ENCODE assay signal across 18 cellular contexts in genomic region chr6:45666844-45667243, GRCh38.
DNase-seq lines count a peak whose midpoint lies in the region; ATAC-seq, FAIRE-seq and TF ChIP-seq lines count a peak whose summit lies in the region.
"Had no signal": no experiment of that assay in that cellular context is flagged by ENCODE, and none has a peak within 500 bp of the region (broad histone marks: within the 10 kb centered on the region; RNA-seq: fewer than 3 reads in every experiment).

No MANE protein-coding gene starts in this region.

- in situ Hi-C loops in KBM-7 (cut with MboI; ENCODE audit: low pct_unique_long_range_greater_than_20kb, low sequenced_read_pairs) (no loop called here), GM12878 (cut with MboI) (no loop called here)

- SMC1A ChIA-PET in GM12878 (lab: Charles Lee; ENCODE audit: uncharacterized antibody, unreplicated experiment) = no interaction called here

- no peak for ATAC-seq in GM12878

- no peaks in the 10 kb centered on the region for H3K9me3 ChIP-seq in GM12878 (replicated peaks; ENCODE audit: control insufficient read depth, insufficient read depth, low read length)
- H3K9me3 ChIP-seq: SJSA1 had no signal

- CTCF ChIA-PET in GM12878 (lab: Yijun Ruan, JAX) = interaction anchor here (1.2 kb wide), 2 partner anchors 49 to 1010 kb away, joined by 3 to 4 read pairs; no protein-coding TSS in a partner anchor

- no peak overlapping the region for H3K4me2 ChIP-seq in GM12878 (ENCODE audit: control insufficient read depth, insufficient read depth)

- no peak overlapping the region for H2AFZ ChIP-seq in GM12878 (ENCODE audit: control insufficient read depth, low read depth, low read length)

- H3K79me2 ChIP-seq in GM12878 (ENCODE audit: control insufficient read depth, insufficient read depth, low read length) = no peaks in the 10 kb centered on the region

- H3K4me1 ChIP-seq in GM12878 (ENCODE audit: control insufficient read depth, insufficient read depth, low read length) = no peaks in the 10 kb centered on the region

- peaks cover 4 to 10% of the 10 kb centered on the region in 2 experiments; a peak in 3 of 4 replicates for H3K27me3 ChIP-seq in GM12878 (replicated peaks in 1 of 2; ENCODE audit: control insufficient read depth in 2 of 2, insufficient read depth in 2 of 2, low read length in 1 of 2)
- H3K27me3 ChIP-seq: SJSA1 had no signal

- H3K36me3 ChIP-seq in GM12878 (ENCODE audit: control insufficient read depth in 2 of 2, insufficient read depth in 2 of 2, low read length in 1 of 2) = no peaks in the 10 kb centered on the region
- H3K36me3 ChIP-seq: SJSA1 had no signal

- no peak for TF ChIP-seq CTCF in GM12878 (IDR thresholded peaks at IDR 0.05 in 2 of 3, conservative IDR thresholded peaks at IDR 0.05 in 1 of 3; ENCODE audit: control insufficient read depth in 2 of 3, extremely low read depth in 1 of 3, insufficient read depth in 1 of 3, low read depth in 3 of 3, low read length in 3 of 3)

- no peak for TF ChIP-seq POLR2A in GM12878 (IDR thresholded peaks at IDR 0.05; ENCODE audit: low read depth, low read length)

- peaks cover 5% of the 10 kb centered on the region; the same call in 1 of the 2 replicates for H4K20me1 ChIP-seq in GM12878 (ENCODE audit: control insufficient read depth, insufficient read depth)

- no peak overlapping the region for H3K9ac ChIP-seq in GM12878 (ENCODE audit: control insufficient read depth, insufficient read depth, low read length)

- 44% methylated on average over 3 of the region's 3 CpGs for WGBS in GM12878 (ENCODE audit: insufficient coverage, insufficient replicate concordance, low lambda C conversion rate, missing lambda C conversion rate)

- FAIRE-seq in GM12878 (lab: Jason Lieb, UNC) = no peak
- FAIRE-seq: H54 had no signal

- no peak overlapping the region for H3K4me3 ChIP-seq in GM12878
- H3K4me3 ChIP-seq: SJSA1 had no signal

- no TSS peak for BruUV-seq in GM12878 (replicated peaks; lab: Mats Ljungman, UMichigan)

- no peak for TF ChIP-seq RAD21 in GM12878 (IDR thresholded peaks at IDR 0.05; ENCODE audit: insufficient read depth, low read depth, low read length)

- POLR2A ChIA-PET in GM12878 (lab: Charles Lee) = no interaction called here

- TF ChIP-seq EP300 in GM12878 (IDR thresholded peaks at IDR 0.05; ENCODE audit: borderline replicate concordance in 1 of 2, control insufficient read depth in 1 of 2, low read depth in 2 of 2, low read length in 2 of 2) = no peak

- peak; percentile 29 for DNase-seq in CD1c-positive myeloid dendritic cell (ENCODE audit: extremely low spot score)
- peak; percentile 57 for DNase-seq in KBM-7
- peak; percentile 50 for DNase-seq in NOMO-1 treated with dmso at 0.1 percent for 144 hours (lab: John Stamatoyannopoulos, UW; ENCODE audit: unreplicated experiment)
- no peak for DNase-seq in GM12878 (ENCODE audit: low read depth, low spot score)
- no peak for DNase-seq in NCI-H82 (lab: John Stamatoyannopoulos, UW)
- DNase-seq in SK-N-DZ (ENCODE audit: low spot score) = no peak
- no peak for DNase-seq in activated CD8-positive, alpha-beta memory T cell treated with anti-CD3 and anti-CD28 coated beads for 24 hours
- DNase-seq in NCI-H1048 (lab: John Stamatoyannopoulos, UW) = no peak
- DNase-seq: AML-193; Calu3; CD4-positive, alpha-beta T cell; NCI-H1092 treated with DMSO at 0.1 percent for 48 hours; NCI-H1694; NCI-H2107; NCI-H226; RPMI8226 had no signal

- no peak overlapping the region for H3K27ac ChIP-seq in GM12878 (ENCODE audit: control insufficient read depth, insufficient read depth)
- H3K27ac ChIP-seq: SJSA1 had no signal

- RAD21 ChIA-PET in GM12878 (lab: Charles Lee; ENCODE audit: unreplicated experiment) = interaction anchor here (1.5 kb wide), 1 partner anchor 48 kb away, joined by 4 read pairs; no protein-coding TSS in a partner anchor

- intact Hi-C loops in GM12878 (cut with micrococcal nuclease; ENCODE audit: unreplicated experiment) = no loop called here

TF ChIP-seq in GM12878, 131 proteins besides CTCF, POLR2A, EP300 and RAD21:
- TF ChIP-seq SREBF1 (IDR thresholded peaks at IDR 0.05; ENCODE audit: low read length) = no peak
- no peak for TF ChIP-seq POLR2AphosphoS2 (IDR thresholded peaks at IDR 0.05; ENCODE audit: low read depth, low read length)
- TF ChIP-seq SPI1 (IDR thresholded peaks at IDR 0.05; ENCODE audit: borderline replicate concordance, insufficient read depth, low read depth, low read length) = peak; percentile 40; the same call in 1 of the 2 replicates
- no peak for TF ChIP-seq ZBTB4 (CRISPR knock-in tag; IDR thresholded peaks at IDR 0.05)
- TF ChIP-seq NFIC (IDR thresholded peaks at IDR 0.05; ENCODE audit: low read depth, low read length) = no peak
- no peak for TF ChIP-seq SMAD1 (IDR thresholded peaks at IDR 0.05; ENCODE audit: low read depth, partially characterized antibody)
- TF ChIP-seq BRCA1 (IDR thresholded peaks at IDR 0.05; ENCODE audit: low read depth, low read length) = no peak

Comparison
In these comparisons a context has a peak if more than half of its experiments do, and no peak if none do; other contexts are left out.
1. DNase-seq: peak in CD1c-positive myeloid dendritic cell (single experiment), KBM-7 (single experiment) and NOMO-1 treated with dmso at 0.1 percent for 144 hours (single experiment); none in GM12878 (single experiment), NCI-H82 (single experiment), SK-N-DZ (single experiment), activated CD8-positive, alpha-beta memory T cell treated with anti-CD3 and anti-CD28 coated beads for 24 hours (single experiment) and NCI-H1048 (single experiment).